In genomic region chr21:36008505-36008904, GRCh38 we compare ENCODE assay signal across 38 cellular contexts.
"Had no signal": no experiment of that assay in that cellular context is flagged by ENCODE, and none has a peak within 500 bp of the region (broad histone marks: within the 10 kb centered on the region; RNA-seq: fewer than 3 reads in every experiment).

No MANE protein-coding gene starts in this region.

- H3K27ac Mint-ChIP-seq: activated naive CD4-positive, alpha-beta T cell treated with anti-CD3 and anti-CD28 coated beads for 36 hours; activated naive CD4-positive, alpha-beta T cell treated with anti-CD3 and anti-CD28 coated beads, Interleukin-2, amount 10 ng/mL, durations not matched to agents 7 days and 5 days; activated naive CD4-positive, alpha-beta T cell treated with anti-CD3 and anti-CD28 coated beads, Interleukin-2, amount 50 U/mL, for 24 hours; activated naive CD4-positive, alpha-beta T cell treated with anti-CD3 and anti-CD28 coated beads, Interleukin-2, amount 50 U/mL, for 72 hours; activated naive CD8-positive, alpha-beta T cell; activated naive CD8-positive, alpha-beta T cell treated with anti-CD3 and anti-CD28 coated beads for 36 hours; activated naive CD8-positive, alpha-beta T cell treated with anti-CD3 and anti-CD28 coated beads, Interleukin-2, amount 10 ng/mL, durations not matched to agents 7 days and 5 days; activated naive CD8-positive, alpha-beta T cell treated with anti-CD3 and anti-CD28 coated beads, Interleukin-2, amount 50 U/mL, for 24 hours; activated T-cell treated with anti-CD3 and anti-CD28 coated beads, Interleukin-2, amount 50 U/mL, for 24 hours; activated T-cell treated with anti-CD3 and anti-CD28 coated beads, Interleukin-2, amount 50 U/mL, for 72 hours; activated T-helper 1 cell treated with anti-CD3 and anti-CD28 coated beads, Interleukin-12 subunit alpha, Interleukin-12 subunit beta, Interleukin-2, Interleukin-4 antibody, amounts not matched to agents 30 ng/mL and 10 ng/mL and 1 ng/mL, durations not matched to agents 14 hours and 24 hours and 36 hours; activated T-helper 2 cell treated with anti-CD3 and anti-CD28 coated beads, Interferon-gamma antibody, Interleukin-2, Interleukin-4, amounts not matched to agents 10 μg/mL and 5 μg/mL and 100 μg/mL, durations not matched to agents 14 hours and 24 hours and 36 hours; brain had no signal

- H3K9me3 ChIP-seq: adrenal gland, ascending aorta, body of pancreas, breast epithelium had no signal

- DNase-seq: activated effector memory CD4-positive, alpha-beta T cell treated with anti-CD3 and anti-CD28 coated beads, Interleukin-2, amount 50 U/mL, for 16 hours; activated effector memory CD4-positive, alpha-beta T cell treated with Interleukin-2 at 50 U/mL for 16 hours; activated gamma-delta T cell; activated gamma-delta T cell treated with Interleukin-2 at 50 U/mL for 16 hours; activated naive CD4-positive, alpha-beta T cell; activated naive CD4-positive, alpha-beta T cell treated with anti-CD3 and anti-CD28 coated beads for 36 hours; activated naive CD4-positive, alpha-beta T cell treated with anti-CD3 and anti-CD28 coated beads, Interleukin-2, amount 10 ng/mL, durations not matched to agents 7 days and 5 days; activated naive CD4-positive, alpha-beta T cell treated with anti-CD3 and anti-CD28 coated beads, Interleukin-2, amount 50 U/mL, for 16 hours; activated naive CD4-positive, alpha-beta T cell treated with Interleukin-2 at 50 U/mL for 16 hours; activated naive CD8-positive, alpha-beta T cell treated with anti-CD3 and anti-CD28 coated beads for 36 hours; activated naive CD8-positive, alpha-beta T cell treated with anti-CD3 and anti-CD28 coated beads, Interleukin-2, amount 10 ng/mL, durations not matched to agents 7 days and 5 days; activated naive CD8-positive, alpha-beta T cell treated with anti-CD3 and anti-CD28 coated beads, Interleukin-2, amount 50 U/mL, for 24 hours; activated T-cell treated with anti-CD3 and anti-CD28 coated beads for 4 hours; activated T-cell treated with anti-CD3 and anti-CD28 coated beads, Interleukin-2, amount 50 U/mL, for 1 hour; activated T-cell treated with anti-CD3 and anti-CD28 coated beads, Interleukin-2, amount 50 U/mL, for 24 hours; activated T-cell treated with anti-CD3 and anti-CD28 coated beads, Interleukin-2, amount 50 U/mL, for 4 hours; activated T-cell treated with anti-CD3 and anti-CD28 coated beads, Interleukin-2, amount 50 U/mL, for 48 hours; activated T-cell treated with anti-CD3 and anti-CD28 coated beads, Interleukin-2, amount 50 U/mL, for 72 hours; adrenal gland; amniotic stem cell; amygdala; anterior cingulate cortex; aorta; body of pancreas; brain microvascular endothelial cell; caudate nucleus; central memory CD4-positive, alpha-beta T cell; cerebellar nuclear complex had no signal

- H3K4me1 ChIP-seq: adrenal gland, ascending aorta, breast epithelium had no signal

- H3K27ac ChIP-seq: adrenal gland, ascending aorta, body of pancreas, brain microvascular endothelial cell, breast epithelium, cardiac muscle cell had no signal

- H3K36me3 Mint-ChIP-seq: activated naive CD4-positive, alpha-beta T cell treated with anti-CD3 and anti-CD28 coated beads, Interleukin-2, amount 10 ng/mL, durations not matched to agents 7 days and 5 days; activated naive CD4-positive, alpha-beta T cell treated with anti-CD3 and anti-CD28 coated beads, Interleukin-2, amount 50 U/mL, for 24 hours; activated naive CD4-positive, alpha-beta T cell treated with anti-CD3 and anti-CD28 coated beads, Interleukin-2, amount 50 U/mL, for 72 hours; activated naive CD8-positive, alpha-beta T cell; activated naive CD8-positive, alpha-beta T cell treated with anti-CD3 and anti-CD28 coated beads for 36 hours; activated naive CD8-positive, alpha-beta T cell treated with anti-CD3 and anti-CD28 coated beads, Interleukin-2, amount 10 ng/mL, durations not matched to agents 7 days and 5 days; brain had no signal

- H3K4me1 Mint-ChIP-seq: activated naive CD4-positive, alpha-beta T cell treated with anti-CD3 and anti-CD28 coated beads, Interleukin-2, amount 10 ng/mL, durations not matched to agents 7 days and 5 days; activated naive CD4-positive, alpha-beta T cell treated with anti-CD3 and anti-CD28 coated beads, Interleukin-2, amount 50 U/mL, for 24 hours; activated naive CD8-positive, alpha-beta T cell treated with anti-CD3 and anti-CD28 coated beads for 36 hours; activated naive CD8-positive, alpha-beta T cell treated with anti-CD3 and anti-CD28 coated beads, Interleukin-2, amount 10 ng/mL, durations not matched to agents 7 days and 5 days; activated naive CD8-positive, alpha-beta T cell treated with anti-CD3 and anti-CD28 coated beads, Interleukin-2, amount 50 U/mL, for 24 hours; brain; central memory CD8-positive, alpha-beta T cell had no signal

- H3K4me3 ChIP-seq: adrenal gland, ascending aorta, body of pancreas, breast epithelium, cardiac muscle cell had no signal

- ATAC-seq: activated naive CD4-positive, alpha-beta T cell treated with anti-CD3 and anti-CD28 coated beads, Interleukin-2, amount 50 U/mL, for 72 hours; activated naive CD8-positive, alpha-beta T cell treated with anti-CD3 and anti-CD28 coated beads, Interleukin-2, amount 50 U/mL, for 24 hours; activated T-cell treated with anti-CD3 and anti-CD28 coated beads, Interleukin-2, amount 50 U/mL, for 4 hours; activated T-cell treated with anti-CD3 and anti-CD28 coated beads, Interleukin-2, amount 50 U/mL, for 72 hours; body of pancreas had no signal

- H3K36me3 ChIP-seq: adrenal gland, ascending aorta, brain microvascular endothelial cell, breast epithelium, cardiac muscle cell had no signal

- H3K27me3 Mint-ChIP-seq: activated naive CD4-positive, alpha-beta T cell treated with anti-CD3 and anti-CD28 coated beads, Interleukin-2, amount 50 U/mL, for 24 hours had no signal

- H3K27me3 ChIP-seq: adrenal gland, ascending aorta, body of pancreas, breast epithelium had no signal

- H3K9me3 Mint-ChIP-seq: activated naive CD4-positive, alpha-beta T cell treated with anti-CD3 and anti-CD28 coated beads for 36 hours; activated naive CD4-positive, alpha-beta T cell treated with anti-CD3 and anti-CD28 coated beads, Interleukin-2, amount 10 ng/mL, durations not matched to agents 7 days and 5 days; activated naive CD4-positive, alpha-beta T cell treated with anti-CD3 and anti-CD28 coated beads, Interleukin-2, amount 50 U/mL, for 24 hours; activated naive CD4-positive, alpha-beta T cell treated with anti-CD3 and anti-CD28 coated beads, Interleukin-2, amount 50 U/mL, for 72 hours; activated naive CD8-positive, alpha-beta T cell treated with anti-CD3 and anti-CD28 coated beads for 36 hours; activated naive CD8-positive, alpha-beta T cell treated with anti-CD3 and anti-CD28 coated beads, Interleukin-2, amount 10 ng/mL, durations not matched to agents 7 days and 5 days; activated naive CD8-positive, alpha-beta T cell treated with anti-CD3 and anti-CD28 coated beads, Interleukin-2, amount 50 U/mL, for 24 hours; activated T-cell treated with anti-CD3 and anti-CD28 coated beads, Interleukin-2, amount 50 U/mL, for 24 hours; activated T-cell treated with anti-CD3 and anti-CD28 coated beads, Interleukin-2, amount 50 U/mL, for 4 hours; activated T-cell treated with anti-CD3 and anti-CD28 coated beads, Interleukin-2, amount 50 U/mL, for 72 hours; activated T-helper 1 cell treated with anti-CD3 and anti-CD28 coated beads, Interleukin-12 subunit alpha, Interleukin-12 subunit beta, Interleukin-2, Interleukin-4 antibody, amounts not matched to agents 30 ng/mL and 10 ng/mL and 1 ng/mL, durations not matched to agents 14 hours and 24 hours and 36 hours; activated T-helper 2 cell treated with anti-CD3 and anti-CD28 coated beads, Interferon-gamma antibody, Interleukin-2, Interleukin-4, amounts not matched to agents 10 μg/mL and 5 μg/mL and 100 μg/mL, durations not matched to agents 14 hours and 24 hours and 36 hours; central memory CD8-positive, alpha-beta T cell had no signal

- H3K4me3 Mint-ChIP-seq: activated naive CD4-positive, alpha-beta T cell treated with anti-CD3 and anti-CD28 coated beads for 36 hours; activated naive CD4-positive, alpha-beta T cell treated with anti-CD3 and anti-CD28 coated beads, Interleukin-2, amount 10 ng/mL, durations not matched to agents 7 days and 5 days; activated naive CD4-positive, alpha-beta T cell treated with anti-CD3 and anti-CD28 coated beads, Interleukin-2, amount 50 U/mL, for 24 hours; activated naive CD8-positive, alpha-beta T cell; activated naive CD8-positive, alpha-beta T cell treated with anti-CD3 and anti-CD28 coated beads for 36 hours; activated naive CD8-positive, alpha-beta T cell treated with anti-CD3 and anti-CD28 coated beads, Interleukin-2, amount 10 ng/mL, durations not matched to agents 7 days and 5 days; activated naive CD8-positive, alpha-beta T cell treated with anti-CD3 and anti-CD28 coated beads, Interleukin-2, amount 50 U/mL, for 24 hours; activated T-cell treated with anti-CD3 and anti-CD28 coated beads, Interleukin-2, amount 50 U/mL, for 24 hours; activated T-cell treated with anti-CD3 and anti-CD28 coated beads, Interleukin-2, amount 50 U/mL, for 4 hours; activated T-cell treated with anti-CD3 and anti-CD28 coated beads, Interleukin-2, amount 50 U/mL, for 72 hours; activated T-helper 1 cell treated with anti-CD3 and anti-CD28 coated beads, Interleukin-12 subunit alpha, Interleukin-12 subunit beta, Interleukin-2, Interleukin-4 antibody, amounts not matched to agents 30 ng/mL and 10 ng/mL and 1 ng/mL, durations not matched to agents 14 hours and 24 hours and 36 hours; brain; central memory CD8-positive, alpha-beta T cell had no signal
